In genomic region chr6:97669191-97669651, GRCh38 we compare ENCODE assay signal across 9 cellular contexts.
DNase-seq lines count a peak whose midpoint lies in the region; ATAC-seq and TF ChIP-seq lines count a peak whose summit lies in the region.
"Had no signal": no experiment of that assay in that cellular context is flagged by ENCODE, and none has a peak within 500 bp of the region (broad histone marks: within the 10 kb centered on the region; RNA-seq: fewer than 3 reads in every experiment).

No MANE protein-coding gene starts in this region.

- 3 to 6% methylated on average over 10 of the region's 10 CpGs for WGBS in tibial nerve, 2 donors
- WGBS in lower leg skin, 2 donors, result 14 to 15% methylated on average over 10 of the region's 10 CpGs

- H3K4me3 ChIP-seq in tibial nerve (peak overlapping the region; percentile 9 to 38 (median 14)), lower leg skin (ENCODE audit: low read depth, poor library complexity, severe bottlenecking) (no peak overlapping the region)

- peaks cover 0 to 13% (median 0%) of the 10 kb centered on the region in 4 donors for H3K4me1 ChIP-seq in tibial nerve

- H3K9me3 Mint-ChIP-seq in activated naive CD8-positive, alpha-beta T cell treated with anti-CD3 and anti-CD28 coated beads, Interleukin-2, amount 50 U/mL, for 24 hours, result no peaks in the 10 kb centered on the region
- H3K9me3 Mint-ChIP-seq: stimulated activated naive CD8-positive, alpha-beta T cell treated with anti-CD3 and anti-CD28 coated beads, Interleukin-15, Interleukin-2, amounts not matched to agents 100 ng/mL and 50 ng/mL, for 24 hours had no signal

- no peaks in the 10 kb centered on the region for H3K36me3 ChIP-seq in tibial nerve

- no peak for TF ChIP-seq EP300 in tibial nerve (IDR thresholded peaks at IDR 0.05)

- no peak overlapping the region for H3K27ac Mint-ChIP-seq in activated naive CD8-positive, alpha-beta T cell treated with anti-CD3 and anti-CD28 coated beads, Interleukin-2, amount 50 U/mL, for 24 hours
- H3K27ac Mint-ChIP-seq: stimulated activated naive CD8-positive, alpha-beta T cell treated with anti-CD3 and anti-CD28 coated beads, Interleukin-15, Interleukin-2, amounts not matched to agents 100 ng/mL and 50 ng/mL, for 24 hours had no signal

- no peaks in the 10 kb centered on the region for H3K27me3 ChIP-seq in tibial nerve

- no peaks in the 10 kb centered on the region for H3K36me3 Mint-ChIP-seq in activated naive CD8-positive, alpha-beta T cell treated with anti-CD3 and anti-CD28 coated beads, Interleukin-2, amount 50 U/mL, for 24 hours (ENCODE audit: low read depth)

- no peaks in the 10 kb centered on the region for H3K27me3 Mint-ChIP-seq in activated naive CD8-positive, alpha-beta T cell treated with anti-CD3 and anti-CD28 coated beads, Interleukin-2, amount 50 U/mL, for 24 hours
- H3K27me3 Mint-ChIP-seq: stimulated activated naive CD8-positive, alpha-beta T cell treated with anti-CD3 and anti-CD28 coated beads, Interleukin-15, Interleukin-2, amounts not matched to agents 100 ng/mL and 50 ng/mL, for 24 hours had no signal

- no peak for TF ChIP-seq POLR2A in tibial nerve (IDR thresholded peaks at IDR 0.05)
- TF ChIP-seq POLR2A in lower leg skin (IDR thresholded peaks at IDR 0.05), result no peak

- no peak overlapping the region for H3K27ac ChIP-seq in tibial nerve

- peak; percentile 61 for DNase-seq in D341Med (ENCODE audit: low spot score)
- DNase-seq in activated naive CD8-positive, alpha-beta T cell treated with anti-CD3 and anti-CD28 coated beads, Interleukin-2, amount 50 U/mL, for 24 hours, result peak; percentile 9
- peak; percentile 12 for DNase-seq in kidney glomerular epithelial cell (lab: John Stamatoyannopoulos, UW)
- no peak for DNase-seq in tibial nerve (ENCODE audit: low spot score in 2 of 2)
- no peak for DNase-seq in lower leg skin (ENCODE audit: low spot score in 2 of 2)
- DNase-seq in RPMI8226, result no peak

- intact Hi-C loops in lower leg skin (cut with DNase I; ENCODE audit: low total_unique reads), result no loop called here

- no peaks in the 10 kb centered on the region for H3K9me3 ChIP-seq in tibial nerve

- TF ChIP-seq CTCF in tibial nerve (IDR thresholded peaks at IDR 0.05), result no peak
- no peak for TF ChIP-seq CTCF in lower leg skin (IDR thresholded peaks at IDR 0.05)

- peak; percentile 100 for ATAC-seq in GM19324 (IDR thresholded peaks at IDR 0.05; ENCODE audit: low FRiP score, unreplicated experiment)
- ATAC-seq in HG03159 (IDR thresholded peaks at IDR 0.05; ENCODE audit: unreplicated experiment), result peak; percentile 100
- peak; percentile 95 for ATAC-seq in activated naive CD8-positive, alpha-beta T cell treated with anti-CD3 and anti-CD28 coated beads, Interleukin-2, amount 50 U/mL, for 24 hours

- no peak overlapping the region for H3K4me3 Mint-ChIP-seq in activated naive CD8-positive, alpha-beta T cell treated with anti-CD3 and anti-CD28 coated beads, Interleukin-2, amount 50 U/mL, for 24 hours
- H3K4me3 Mint-ChIP-seq: stimulated activated naive CD8-positive, alpha-beta T cell treated with anti-CD3 and anti-CD28 coated beads, Interleukin-15, Interleukin-2, amounts not matched to agents 100 ng/mL and 50 ng/mL, for 24 hours had no signal

- H3K4me1 Mint-ChIP-seq in activated naive CD8-positive, alpha-beta T cell treated with anti-CD3 and anti-CD28 coated beads, Interleukin-2, amount 50 U/mL, for 24 hours, result no peaks in the 10 kb centered on the region

Comparison
In these comparisons a context has a peak if more than half of its experiments do, and no peak if none do; other contexts are left out.
1. DNase-seq: peak in D341Med (single experiment), activated naive CD8-positive, alpha-beta T cell treated with anti-CD3 and anti-CD28 coated beads, Interleukin-2, amount 50 U/mL, for 24 hours (single experiment) and kidney glomerular epithelial cell (single experiment); none in tibial nerve (0 of 2), lower leg skin (0 of 2) and RPMI8226 (single experiment).
2. Peak in every context shown above with its lines, with median percentiles within 50 percentile points of each other: ATAC-seq.